ENCODE assay signal across 1 cellular context in the genomic region with DNA sequence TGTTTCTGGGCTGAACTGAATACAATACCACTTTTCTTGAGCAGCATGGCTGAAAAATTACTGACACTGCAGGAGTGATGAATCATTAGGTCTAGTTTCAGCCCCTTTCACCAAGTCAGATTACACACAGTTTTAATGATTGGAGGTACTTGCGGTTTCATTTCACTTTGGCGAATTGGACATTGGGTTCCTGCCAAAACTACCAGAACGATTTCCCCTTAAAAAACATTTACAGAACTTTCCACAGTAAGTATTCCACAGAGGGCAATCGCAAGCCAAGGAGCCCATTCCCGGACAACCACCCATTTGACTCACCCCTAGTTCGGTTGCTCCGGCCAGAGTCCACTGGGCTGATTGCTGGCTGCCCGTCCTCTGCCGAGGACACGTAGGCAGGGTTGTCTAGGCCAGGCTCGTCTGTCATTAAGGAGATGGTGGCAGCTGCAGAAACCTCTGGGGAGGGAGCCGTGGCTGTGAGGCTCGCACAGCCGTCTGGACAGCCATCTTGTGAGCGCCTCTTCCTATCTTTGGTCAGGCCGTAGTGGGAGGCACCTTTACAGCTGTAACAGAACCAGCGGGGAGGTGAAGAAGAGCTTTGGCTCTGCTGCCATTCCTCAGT.
A peak's percentile ranks its signal among the peaks of the same experiment; 100 is the strongest.
TF ChIP-seq lines count a peak whose summit lies in the region.

No MANE protein-coding gene starts in this region.

TF ChIP-seq in K562, 482 proteins besides CTCF, POLR2A, EP300 and RAD21 (continued from another document and continues in another):
- TF ChIP-seq, protein P1, sequence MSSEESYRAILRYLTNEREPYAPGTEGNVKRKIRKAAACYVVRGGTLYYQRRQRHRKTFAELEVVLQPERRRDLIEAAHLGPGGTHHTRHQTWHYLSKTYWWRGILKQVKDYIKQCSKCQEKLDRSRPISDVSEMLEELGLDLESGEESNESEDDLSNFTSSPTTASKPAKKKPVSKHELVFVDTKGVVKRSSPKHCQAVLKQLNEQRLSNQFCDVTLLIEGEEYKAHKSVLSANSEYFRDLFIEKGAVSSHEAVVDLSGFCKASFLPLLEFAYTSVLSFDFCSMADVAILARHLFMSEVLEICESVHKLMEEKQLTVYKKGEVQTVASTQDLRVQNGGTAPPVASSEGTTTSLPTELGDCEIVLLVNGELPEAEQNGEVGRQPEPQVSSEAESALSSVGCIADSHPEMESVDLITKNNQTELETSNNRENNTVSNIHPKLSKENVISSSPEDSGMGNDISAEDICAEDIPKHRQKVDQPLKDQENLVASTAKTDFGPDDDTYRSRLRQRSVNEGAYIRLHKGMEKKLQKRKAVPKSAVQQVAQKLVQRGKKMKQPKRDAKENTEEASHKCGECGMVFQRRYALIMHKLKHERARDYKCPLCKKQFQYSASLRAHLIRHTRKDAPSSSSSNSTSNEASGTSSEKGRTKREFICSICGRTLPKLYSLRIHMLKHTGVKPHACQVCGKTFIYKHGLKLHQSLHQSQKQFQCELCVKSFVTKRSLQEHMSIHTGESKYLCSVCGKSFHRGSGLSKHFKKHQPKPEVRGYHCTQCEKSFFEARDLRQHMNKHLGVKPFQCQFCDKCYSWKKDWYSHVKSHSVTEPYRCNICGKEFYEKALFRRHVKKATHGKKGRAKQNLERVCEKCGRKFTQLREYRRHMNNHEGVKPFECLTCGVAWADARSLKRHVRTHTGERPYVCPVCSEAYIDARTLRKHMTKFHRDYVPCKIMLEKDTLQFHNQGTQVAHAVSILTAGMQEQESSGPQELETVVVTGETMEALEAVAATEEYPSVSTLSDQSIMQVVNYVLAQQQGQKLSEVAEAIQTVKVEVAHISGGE (CRISPR knock-in tag; IDR thresholded peaks at IDR 0.05), result peak in 1 of 3 experiments; percentile 40; a peak in 1 of 6 replicates
- TF ChIP-seq ZNF232 (CRISPR knock-in tag; IDR thresholded peaks at IDR 0.05) (no peak), TCF7 (IDR thresholded peaks at IDR 0.05; ENCODE audit: borderline replicate concordance) (no peak), NFE2 (IDR thresholded peaks at IDR 0.05; ENCODE audit: low read depth) (no peak), ZNF778 (CRISPR knock-in tag; IDR thresholded peaks at IDR 0.05) (no peak), CXXC5 (CRISPR knock-in tag; IDR thresholded peaks at IDR 0.05) (no peak), HIVEP1 (CRISPR knock-in tag; IDR thresholded peaks at IDR 0.05) (0 out of 2 replicates have a peak, but pooled peaks have one; percentile 49), EP400 (IDR thresholded peaks at IDR 0.05) (no peak), SMAD3 (CRISPR knock-in tag; conservative IDR thresholded peaks at IDR 0.05) (no peak; the same call in 1 of the 2 replicates), ZNF668 (CRISPR knock-in tag; IDR thresholded peaks at IDR 0.05) (no peak), CBFA2T2 (conservative IDR thresholded peaks at IDR 0.05) (no peak), ZNF766 (CRISPR knock-in tag; conservative IDR thresholded peaks at IDR 0.05) (0 out of 2 replicates have a peak, but pooled peaks have one; percentile 48), ZNF444 (CRISPR knock-in tag; IDR thresholded peaks at IDR 0.05) (no peak), MED1 (CRISPR knock-in tag; IDR thresholded peaks at IDR 0.05; ENCODE audit: borderline replicate concordance) (no peak), KLF6 (CRISPR knock-in tag; IDR thresholded peaks at IDR 0.05; ENCODE audit: borderline replicate concordance) (peak; percentile 59; the same call in 1 of the 2 replicates), TEAD4 (IDR thresholded peaks at IDR 0.05; ENCODE audit: low read length) (no peak), TEAD4 (CRISPR knock-in tag; IDR thresholded peaks at IDR 0.05; ENCODE audit: borderline replicate concordance) (no peak), ILF3 (IDR thresholded peaks at IDR 0.05; ENCODE audit: borderline replicate concordance) (no peak), PRMT5 (CRISPR knock-in tag; IDR thresholded peaks at IDR 0.05) (no peak), CHD1 (IDR thresholded peaks at IDR 0.05; ENCODE audit: low read length) (no peak), GTF2F1 (IDR thresholded peaks at IDR 0.05; ENCODE audit: low read depth, low read length) (no peak), GABPB2 (CRISPR knock-in tag; conservative IDR thresholded peaks at IDR 0.05) (no peak), SMAD1 (IDR thresholded peaks at IDR 0.05; ENCODE audit: low read depth, low read length, partially characterized antibody) (no peak), ELF4 (CRISPR knock-in tag; IDR thresholded peaks at IDR 0.05) (no peak), MEIS2 (IDR thresholded peaks at IDR 0.05; ENCODE audit: partially characterized antibody) (peak; percentile 42), ZNF79 (CRISPR knock-in tag; IDR thresholded peaks at IDR 0.05; ENCODE audit: low read depth) (no peak), GATAD2B (IDR thresholded peaks at IDR 0.05; ENCODE audit: borderline replicate concordance) (no peak), MXI1 (IDR thresholded peaks at IDR 0.05; ENCODE audit: low read depth, low read length) (no peak), CTBP1 (IDR thresholded peaks at IDR 0.05; ENCODE audit: borderline replicate concordance) (0 out of 2 replicates have a peak, but pooled peaks have one; percentile 30), KLF16 (IDR thresholded peaks at IDR 0.05) (no peak), YY1 (IDR thresholded peaks at IDR 0.05; ENCODE audit: borderline replicate concordance in 1 of 3, control insufficient read depth in 1 of 3, extremely low read depth in 1 of 3, insufficient read depth in 3 of 3, insufficient read length in 1 of 3, insufficient replicate concordance in 2 of 3, low read depth in 1 of 3, low read length in 2 of 3) (peak; percentile 28 to 87 (median 64)), LCOR (CRISPR knock-in tag; IDR thresholded peaks at IDR 0.05) (no peak), ZNF551 (CRISPR knock-in tag; IDR thresholded peaks at IDR 0.05) (no peak), NR2C2 (CRISPR knock-in tag; IDR thresholded peaks at IDR 0.05) (no peak), NR2C2 (tag; IDR thresholded peaks at IDR 0.05) (no peak), ZNF561 (CRISPR knock-in tag; conservative IDR thresholded peaks at IDR 0.05) (no peak), NR4A1 (CRISPR knock-in tag; IDR thresholded peaks at IDR 0.05) (0 out of 2 replicates have a peak, but pooled peaks have one; percentile 69), NR4A1 (tag; IDR thresholded peaks at IDR 0.05) (peak; percentile 62; the same call in 1 of the 2 replicates)
- TF ChIP-seq, protein P2, sequence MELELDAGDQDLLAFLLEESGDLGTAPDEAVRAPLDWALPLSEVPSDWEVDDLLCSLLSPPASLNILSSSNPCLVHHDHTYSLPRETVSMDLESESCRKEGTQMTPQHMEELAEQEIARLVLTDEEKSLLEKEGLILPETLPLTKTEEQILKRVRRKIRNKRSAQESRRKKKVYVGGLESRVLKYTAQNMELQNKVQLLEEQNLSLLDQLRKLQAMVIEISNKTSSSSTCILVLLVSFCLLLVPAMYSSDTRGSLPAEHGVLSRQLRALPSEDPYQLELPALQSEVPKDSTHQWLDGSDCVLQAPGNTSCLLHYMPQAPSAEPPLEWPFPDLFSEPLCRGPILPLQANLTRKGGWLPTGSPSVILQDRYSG (tag; conservative IDR thresholded peaks at IDR 0.05; ENCODE audit: low read depth), result 0 out of 2 replicates have a peak, but pooled peaks have one; percentile 51
- TF ChIP-seq, protein P3, sequence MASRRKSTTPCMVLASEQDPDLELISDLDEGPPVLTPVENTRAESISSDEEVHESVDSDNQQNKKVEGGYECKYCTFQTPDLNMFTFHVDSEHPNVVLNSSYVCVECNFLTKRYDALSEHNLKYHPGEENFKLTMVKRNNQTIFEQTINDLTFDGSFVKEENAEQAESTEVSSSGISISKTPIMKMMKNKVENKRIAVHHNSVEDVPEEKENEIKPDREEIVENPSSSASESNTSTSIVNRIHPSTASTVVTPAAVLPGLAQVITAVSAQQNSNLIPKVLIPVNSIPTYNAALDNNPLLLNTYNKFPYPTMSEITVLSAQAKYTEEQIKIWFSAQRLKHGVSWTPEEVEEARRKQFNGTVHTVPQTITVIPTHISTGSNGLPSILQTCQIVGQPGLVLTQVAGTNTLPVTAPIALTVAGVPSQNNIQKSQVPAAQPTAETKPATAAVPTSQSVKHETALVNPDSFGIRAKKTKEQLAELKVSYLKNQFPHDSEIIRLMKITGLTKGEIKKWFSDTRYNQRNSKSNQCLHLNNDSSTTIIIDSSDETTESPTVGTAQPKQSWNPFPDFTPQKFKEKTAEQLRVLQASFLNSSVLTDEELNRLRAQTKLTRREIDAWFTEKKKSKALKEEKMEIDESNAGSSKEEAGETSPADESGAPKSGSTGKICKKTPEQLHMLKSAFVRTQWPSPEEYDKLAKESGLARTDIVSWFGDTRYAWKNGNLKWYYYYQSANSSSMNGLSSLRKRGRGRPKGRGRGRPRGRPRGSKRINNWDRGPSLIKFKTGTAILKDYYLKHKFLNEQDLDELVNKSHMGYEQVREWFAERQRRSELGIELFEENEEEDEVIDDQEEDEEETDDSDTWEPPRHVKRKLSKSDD (conservative IDR thresholded peaks at IDR 0.05; ENCODE audit: low read length), result no peak
- TF ChIP-seq, protein P4, sequence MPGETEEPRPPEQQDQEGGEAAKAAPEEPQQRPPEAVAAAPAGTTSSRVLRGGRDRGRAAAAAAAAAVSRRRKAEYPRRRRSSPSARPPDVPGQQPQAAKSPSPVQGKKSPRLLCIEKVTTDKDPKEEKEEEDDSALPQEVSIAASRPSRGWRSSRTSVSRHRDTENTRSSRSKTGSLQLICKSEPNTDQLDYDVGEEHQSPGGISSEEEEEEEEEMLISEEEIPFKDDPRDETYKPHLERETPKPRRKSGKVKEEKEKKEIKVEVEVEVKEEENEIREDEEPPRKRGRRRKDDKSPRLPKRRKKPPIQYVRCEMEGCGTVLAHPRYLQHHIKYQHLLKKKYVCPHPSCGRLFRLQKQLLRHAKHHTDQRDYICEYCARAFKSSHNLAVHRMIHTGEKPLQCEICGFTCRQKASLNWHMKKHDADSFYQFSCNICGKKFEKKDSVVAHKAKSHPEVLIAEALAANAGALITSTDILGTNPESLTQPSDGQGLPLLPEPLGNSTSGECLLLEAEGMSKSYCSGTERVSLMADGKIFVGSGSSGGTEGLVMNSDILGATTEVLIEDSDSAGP (CRISPR knock-in tag; IDR thresholded peaks at IDR 0.05), result no peak
- TF ChIP-seq, protein P5, sequence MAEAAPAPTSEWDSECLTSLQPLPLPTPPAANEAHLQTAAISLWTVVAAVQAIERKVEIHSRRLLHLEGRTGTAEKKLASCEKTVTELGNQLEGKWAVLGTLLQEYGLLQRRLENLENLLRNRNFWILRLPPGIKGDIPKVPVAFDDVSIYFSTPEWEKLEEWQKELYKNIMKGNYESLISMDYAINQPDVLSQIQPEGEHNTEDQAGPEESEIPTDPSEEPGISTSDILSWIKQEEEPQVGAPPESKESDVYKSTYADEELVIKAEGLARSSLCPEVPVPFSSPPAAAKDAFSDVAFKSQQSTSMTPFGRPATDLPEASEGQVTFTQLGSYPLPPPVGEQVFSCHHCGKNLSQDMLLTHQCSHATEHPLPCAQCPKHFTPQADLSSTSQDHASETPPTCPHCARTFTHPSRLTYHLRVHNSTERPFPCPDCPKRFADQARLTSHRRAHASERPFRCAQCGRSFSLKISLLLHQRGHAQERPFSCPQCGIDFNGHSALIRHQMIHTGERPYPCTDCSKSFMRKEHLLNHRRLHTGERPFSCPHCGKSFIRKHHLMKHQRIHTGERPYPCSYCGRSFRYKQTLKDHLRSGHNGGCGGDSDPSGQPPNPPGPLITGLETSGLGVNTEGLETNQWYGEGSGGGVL (CRISPR knock-in tag; IDR thresholded peaks at IDR 0.05), result no peak
- TF ChIP-seq, protein P6, sequence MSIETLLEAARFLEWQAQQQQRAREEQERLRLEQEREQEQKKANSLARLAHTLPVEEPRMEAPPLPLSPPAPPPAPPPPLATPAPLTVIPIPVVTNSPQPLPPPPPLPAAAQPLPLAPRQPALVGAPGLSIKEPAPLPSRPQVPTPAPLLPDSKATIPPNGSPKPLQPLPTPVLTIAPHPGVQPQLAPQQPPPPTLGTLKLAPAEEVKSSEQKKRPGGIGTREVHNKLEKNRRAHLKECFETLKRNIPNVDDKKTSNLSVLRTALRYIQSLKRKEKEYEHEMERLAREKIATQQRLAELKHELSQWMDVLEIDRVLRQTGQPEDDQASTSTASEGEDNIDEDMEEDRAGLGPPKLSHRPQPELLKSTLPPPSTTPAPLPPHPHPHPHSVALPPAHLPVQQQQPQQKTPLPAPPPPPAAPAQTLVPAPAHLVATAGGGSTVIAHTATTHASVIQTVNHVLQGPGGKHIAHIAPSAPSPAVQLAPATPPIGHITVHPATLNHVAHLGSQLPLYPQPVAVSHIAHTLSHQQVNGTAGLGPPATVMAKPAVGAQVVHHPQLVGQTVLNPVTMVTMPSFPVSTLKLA (conservative IDR thresholded peaks at IDR 0.05), result no peak
- TF ChIP-seq, protein P7, sequence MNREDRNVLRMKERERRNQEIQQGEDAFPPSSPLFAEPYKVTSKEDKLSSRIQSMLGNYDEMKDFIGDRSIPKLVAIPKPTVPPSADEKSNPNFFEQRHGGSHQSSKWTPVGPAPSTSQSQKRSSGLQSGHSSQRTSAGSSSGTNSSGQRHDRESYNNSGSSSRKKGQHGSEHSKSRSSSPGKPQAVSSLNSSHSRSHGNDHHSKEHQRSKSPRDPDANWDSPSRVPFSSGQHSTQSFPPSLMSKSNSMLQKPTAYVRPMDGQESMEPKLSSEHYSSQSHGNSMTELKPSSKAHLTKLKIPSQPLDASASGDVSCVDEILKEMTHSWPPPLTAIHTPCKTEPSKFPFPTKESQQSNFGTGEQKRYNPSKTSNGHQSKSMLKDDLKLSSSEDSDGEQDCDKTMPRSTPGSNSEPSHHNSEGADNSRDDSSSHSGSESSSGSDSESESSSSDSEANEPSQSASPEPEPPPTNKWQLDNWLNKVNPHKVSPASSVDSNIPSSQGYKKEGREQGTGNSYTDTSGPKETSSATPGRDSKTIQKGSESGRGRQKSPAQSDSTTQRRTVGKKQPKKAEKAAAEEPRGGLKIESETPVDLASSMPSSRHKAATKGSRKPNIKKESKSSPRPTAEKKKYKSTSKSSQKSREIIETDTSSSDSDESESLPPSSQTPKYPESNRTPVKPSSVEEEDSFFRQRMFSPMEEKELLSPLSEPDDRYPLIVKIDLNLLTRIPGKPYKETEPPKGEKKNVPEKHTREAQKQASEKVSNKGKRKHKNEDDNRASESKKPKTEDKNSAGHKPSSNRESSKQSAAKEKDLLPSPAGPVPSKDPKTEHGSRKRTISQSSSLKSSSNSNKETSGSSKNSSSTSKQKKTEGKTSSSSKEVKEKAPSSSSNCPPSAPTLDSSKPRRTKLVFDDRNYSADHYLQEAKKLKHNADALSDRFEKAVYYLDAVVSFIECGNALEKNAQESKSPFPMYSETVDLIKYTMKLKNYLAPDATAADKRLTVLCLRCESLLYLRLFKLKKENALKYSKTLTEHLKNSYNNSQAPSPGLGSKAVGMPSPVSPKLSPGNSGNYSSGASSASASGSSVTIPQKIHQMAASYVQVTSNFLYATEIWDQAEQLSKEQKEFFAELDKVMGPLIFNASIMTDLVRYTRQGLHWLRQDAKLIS (CRISPR knock-in tag; IDR thresholded peaks at IDR 0.05), result no peak
- TF ChIP-seq, protein P8, sequence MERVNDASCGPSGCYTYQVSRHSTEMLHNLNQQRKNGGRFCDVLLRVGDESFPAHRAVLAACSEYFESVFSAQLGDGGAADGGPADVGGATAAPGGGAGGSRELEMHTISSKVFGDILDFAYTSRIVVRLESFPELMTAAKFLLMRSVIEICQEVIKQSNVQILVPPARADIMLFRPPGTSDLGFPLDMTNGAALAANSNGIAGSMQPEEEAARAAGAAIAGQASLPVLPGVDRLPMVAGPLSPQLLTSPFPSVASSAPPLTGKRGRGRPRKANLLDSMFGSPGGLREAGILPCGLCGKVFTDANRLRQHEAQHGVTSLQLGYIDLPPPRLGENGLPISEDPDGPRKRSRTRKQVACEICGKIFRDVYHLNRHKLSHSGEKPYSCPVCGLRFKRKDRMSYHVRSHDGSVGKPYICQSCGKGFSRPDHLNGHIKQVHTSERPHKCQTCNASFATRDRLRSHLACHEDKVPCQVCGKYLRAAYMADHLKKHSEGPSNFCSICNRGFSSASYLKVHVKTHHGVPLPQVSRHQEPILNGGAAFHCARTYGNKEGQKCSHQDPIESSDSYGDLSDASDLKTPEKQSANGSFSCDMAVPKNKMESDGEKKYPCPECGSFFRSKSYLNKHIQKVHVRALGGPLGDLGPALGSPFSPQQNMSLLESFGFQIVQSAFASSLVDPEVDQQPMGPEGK (CRISPR knock-in tag; IDR thresholded peaks at IDR 0.05; ENCODE audit: borderline replicate concordance), result no peak
